9 cellular contexts compared by ENCODE assay signal in the genomic region with DNA sequence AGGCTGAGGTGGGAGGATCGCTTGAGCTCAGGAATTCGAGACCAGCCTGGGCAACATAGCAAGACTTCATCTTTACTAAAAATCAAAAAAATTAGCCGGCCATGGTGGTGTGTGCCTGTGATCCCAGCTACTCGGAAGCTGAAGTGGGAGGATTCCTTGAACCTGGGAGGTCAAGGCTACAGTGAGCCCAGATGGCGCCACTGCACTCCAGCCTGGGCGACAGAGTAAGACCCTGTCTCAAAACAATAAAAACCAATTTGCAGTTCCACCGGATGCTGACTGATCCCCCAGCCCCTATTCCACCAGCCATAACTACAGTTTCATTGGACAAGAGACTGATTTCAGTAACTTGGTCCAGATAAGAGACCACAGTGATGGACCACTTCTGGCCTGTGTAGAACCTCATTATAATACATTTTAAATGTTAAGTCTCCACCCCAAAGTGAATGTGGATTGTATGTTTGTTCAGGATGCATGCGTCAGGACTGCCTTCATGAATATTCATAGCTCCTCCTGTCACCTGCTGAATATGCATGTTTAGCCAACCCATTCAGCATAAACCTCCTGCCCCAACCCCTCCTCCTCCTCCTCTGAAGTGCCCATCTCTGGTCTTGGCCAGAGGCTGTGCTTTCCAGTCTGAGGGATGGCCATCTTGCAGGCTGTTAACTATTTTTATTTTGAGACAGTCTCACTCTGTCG. TPM values are rescaled to one million over a fixed set of nuclear protein-coding genes. Genes with fewer than 3 reads are reported as not detected.
A peak's percentile ranks its signal among the peaks of the same experiment; 100 is the strongest.
DNase-seq lines count a peak whose midpoint lies in the region; ATAC-seq and TF ChIP-seq lines count a peak whose summit lies in the region.
"Had no signal": no experiment of that assay in that cellular context is flagged by ENCODE, and none has a peak within 500 bp of the region (broad histone marks: within the 10 kb centered on the region; RNA-seq: fewer than 3 reads in every experiment).

No MANE protein-coding gene starts in this region.

- H3K27ac Mint-ChIP-seq in activated naive CD8-positive, alpha-beta T cell treated with anti-CD3 and anti-CD28 coated beads, Interleukin-2, amount 10 ng/mL, durations not matched to agents 7 days and 5 days: peak overlapping the region; percentile 98
- H3K27ac Mint-ChIP-seq in progenitor cell of endocrine pancreas: no peak overlapping the region

- H3K36me3 ChIP-seq in MG63: peaks cover 11% of the 10 kb centered on the region

- no peaks in the 10 kb centered on the region for H3K9me3 Mint-ChIP-seq in activated naive CD8-positive, alpha-beta T cell treated with anti-CD3 and anti-CD28 coated beads, Interleukin-2, amount 10 ng/mL, durations not matched to agents 7 days and 5 days
- H3K9me3 Mint-ChIP-seq in progenitor cell of endocrine pancreas (ENCODE audit: low read depth): no peaks in the 10 kb centered on the region

- no peaks in the 10 kb centered on the region for H3K27me3 Mint-ChIP-seq in activated naive CD8-positive, alpha-beta T cell treated with anti-CD3 and anti-CD28 coated beads, Interleukin-2, amount 10 ng/mL, durations not matched to agents 7 days and 5 days
- H3K27me3 Mint-ChIP-seq in progenitor cell of endocrine pancreas: no peaks in the 10 kb centered on the region

- peak overlapping the region; percentile 99 for H3K4me3 Mint-ChIP-seq in activated naive CD8-positive, alpha-beta T cell treated with anti-CD3 and anti-CD28 coated beads, Interleukin-2, amount 10 ng/mL, durations not matched to agents 7 days and 5 days
- peak overlapping the region; percentile 93 for H3K4me3 Mint-ChIP-seq in progenitor cell of endocrine pancreas (ENCODE audit: low read depth)

- H3K27me3 ChIP-seq in MG63: no peaks in the 10 kb centered on the region

- H3K4me1 Mint-ChIP-seq in activated naive CD8-positive, alpha-beta T cell treated with anti-CD3 and anti-CD28 coated beads, Interleukin-2, amount 10 ng/mL, durations not matched to agents 7 days and 5 days: peaks cover 42% of the 10 kb centered on the region
- H3K4me1 Mint-ChIP-seq in progenitor cell of endocrine pancreas (ENCODE audit: low read depth): peaks cover 25% of the 10 kb centered on the region

- peak overlapping the region; percentile 64 for H3K4me3 ChIP-seq in MG63

- ATAC-seq in activated naive CD8-positive, alpha-beta T cell treated with anti-CD3 and anti-CD28 coated beads, Interleukin-2, amount 10 ng/mL, durations not matched to agents 7 days and 5 days (ENCODE audit: low read depth): no peak

- POLR2A ChIA-PET in activated naive CD8-positive, alpha-beta T cell treated with anti-CD3 and anti-CD28 coated beads, Interleukin-2, amount 10 ng/mL, durations not matched to agents 7 days and 5 days (lab: Charles Lee): interaction anchor here (7.1 kb wide), 1 partner anchor 9 kb away, joined by 148 read pairs; the partner anchor contains the start of genes TACC3 and TMEM129

- H3K36me3 Mint-ChIP-seq in activated naive CD8-positive, alpha-beta T cell treated with anti-CD3 and anti-CD28 coated beads, Interleukin-2, amount 10 ng/mL, durations not matched to agents 7 days and 5 days: peaks cover 18% of the 10 kb centered on the region
- peaks cover 9% of the 10 kb centered on the region for H3K36me3 Mint-ChIP-seq in progenitor cell of endocrine pancreas (ENCODE audit: insufficient read depth)

- TF ChIP-seq CTCF in progenitor cell of endocrine pancreas (IDR thresholded peaks at IDR 0.05; ENCODE audit: unreplicated experiment): no peak

- H3K9me3 ChIP-seq in MG63: no peaks in the 10 kb centered on the region

- DNase-seq in NCI-H2227 (lab: John Stamatoyannopoulos, UW; ENCODE audit: unreplicated experiment) (peak; percentile 58), NCI-H2227 treated with DMSO at 0.1 percent for 48 hours (lab: John Stamatoyannopoulos, UW) (no peak), MG63 (no peak), progenitor cell of endocrine pancreas (ENCODE audit: low spot score, unreplicated experiment) (no peak), NCI-H1436 treated with DMSO at 0.1 percent for 48 hours (lab: John Stamatoyannopoulos, UW) (no peak), kidney glomerular epithelial cell (lab: John Stamatoyannopoulos, UW) (no peak), OCI-M1 (lab: John Stamatoyannopoulos, UW) (no peak)
- no peak for DNase-seq in activated naive CD8-positive, alpha-beta T cell treated with anti-CD3 and anti-CD28 coated beads, Interleukin-2, amount 10 ng/mL, durations not matched to agents 7 days and 5 days
- DNase-seq: stimulated activated CD4-positive, alpha-beta T cell treated with anti-CD3 and anti-CD28 coated beads, Interleukin-4, amount 100 ng/mL, for 1 hour had no signal

RNA-seq across cellular contexts. Expression of gene SLBP, which starts 2.3 kb away (rescaled TPM):
- total RNA-seq in MG63 (2014; rRNA removed; shearing (Covaris generic); ENCODE audit: low replicate concordance): 72.1 and 99.1 TPM in 2 replicates
- 100 to 1,000 TPM in 1 of 2 experiments, 10 to 100 TPM in 1; 99.7 to 103 TPM for total RNA-seq in activated naive CD8-positive, alpha-beta T cell treated with anti-CD3 and anti-CD28 coated beads, Interleukin-2, amount 10 ng/mL, durations not matched to agents 7 days and 5 days
- 54.3 and 56.5 TPM in 2 replicates for total RNA-seq in progenitor cell of endocrine pancreas

RNA-seq across cellular contexts. Expression of gene TMEM129, which starts 6.7 kb away (rescaled TPM):
- total RNA-seq in MG63 (2014; rRNA removed; shearing (Covaris generic); ENCODE audit: low replicate concordance): 11.2 and 15.7 TPM in 2 replicates
- total RNA-seq in activated naive CD8-positive, alpha-beta T cell treated with anti-CD3 and anti-CD28 coated beads, Interleukin-2, amount 10 ng/mL, durations not matched to agents 7 days and 5 days: 10 to 100 TPM; 27.5 to 27.6 TPM
- total RNA-seq in progenitor cell of endocrine pancreas: 29.9 and 30.0 TPM in 2 replicates

RNA-seq across cellular contexts. Expression of gene TACC3, which starts 6.9 kb away (rescaled TPM):
- total RNA-seq in MG63 (2014; rRNA removed; shearing (Covaris generic); ENCODE audit: low replicate concordance): 67.1 and 72.9 TPM in 2 replicates
- total RNA-seq in activated naive CD8-positive, alpha-beta T cell treated with anti-CD3 and anti-CD28 coated beads, Interleukin-2, amount 10 ng/mL, durations not matched to agents 7 days and 5 days: 100 to 1,000 TPM; 234 to 235 TPM
- total RNA-seq in progenitor cell of endocrine pancreas: 56.2 and 58.3 TPM in 2 replicates

RNA-seq across cellular contexts. Expression of gene FAM53A, which starts 30.3 kb away (rescaled TPM):
- 2.6 and 4.0 TPM in 2 replicates for total RNA-seq in MG63 (2014; rRNA removed; shearing (Covaris generic); ENCODE audit: low replicate concordance)
- under 1 TPM; 0.54 to 0.97 TPM for total RNA-seq in activated naive CD8-positive, alpha-beta T cell treated with anti-CD3 and anti-CD28 coated beads, Interleukin-2, amount 10 ng/mL, durations not matched to agents 7 days and 5 days
- total RNA-seq in progenitor cell of endocrine pancreas: 2.4 and 3.0 TPM in 2 replicates
